ENCODE assay signal across 10 cellular contexts in the genomic region with DNA sequence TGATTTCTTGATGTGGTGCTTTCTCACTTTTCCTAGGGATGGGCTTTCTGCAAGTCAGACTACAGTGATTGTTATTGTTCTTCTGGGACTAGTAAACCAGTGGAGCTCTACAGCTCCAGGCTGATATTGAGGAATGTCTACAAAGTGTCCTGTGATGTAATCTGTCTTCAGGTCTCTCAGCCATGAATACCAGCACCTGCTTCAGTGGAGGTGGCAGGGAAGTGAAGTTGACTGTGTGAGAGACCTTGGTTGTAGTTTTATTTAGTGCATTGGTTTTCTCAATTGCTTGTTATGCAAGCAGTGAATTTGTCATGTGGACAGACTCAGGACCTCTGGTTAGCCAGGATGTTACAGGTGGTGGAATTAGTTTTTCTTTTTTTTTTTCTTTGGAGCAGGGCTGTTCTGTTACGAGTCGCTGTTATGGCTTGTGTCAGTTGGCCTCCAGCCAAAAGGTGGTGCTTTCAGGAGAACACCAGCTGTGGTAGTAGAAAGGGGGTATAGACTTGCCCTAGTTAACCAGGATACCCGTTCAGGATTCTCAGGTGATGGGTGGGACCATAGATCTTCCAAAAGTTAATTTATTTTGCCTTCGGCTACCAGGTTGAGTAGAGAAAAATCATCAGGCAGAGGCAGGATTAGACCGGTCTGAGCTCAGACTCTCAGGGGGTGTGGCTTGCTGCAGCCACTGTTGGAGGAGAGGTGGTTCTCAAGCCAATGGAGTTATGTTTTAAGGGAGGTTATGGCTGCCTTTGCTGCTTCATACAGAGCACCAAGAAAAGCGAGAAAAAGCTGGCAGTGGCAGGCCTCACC. TPM values are rescaled to one million over a fixed set of nuclear protein-coding genes. Genes with fewer than 3 reads are reported as not detected.
A peak's percentile ranks its signal among the peaks of the same experiment; 100 is the strongest.
DNase-seq lines count a peak whose midpoint lies in the region; ATAC-seq and TF ChIP-seq lines count a peak whose summit lies in the region.
"Had no signal": no experiment of that assay in that cellular context is flagged by ENCODE, and none has a peak within 500 bp of the region (broad histone marks: within the 10 kb centered on the region; RNA-seq: fewer than 3 reads in every experiment).

No MANE protein-coding gene starts in this region.

- in situ Hi-C loops in brain microvascular endothelial cell (cut with HindIII; ENCODE audit: low pct_ligation_motif_present, low sequenced_read_pairs) = no loop called here

- BruUV-seq in MCF 10A (replicated peaks; lab: Mats Ljungman, UMichigan) = no TSS peak

- H3K27ac Mint-ChIP-seq in MCF 10A (ENCODE audit: low read depth, unreplicated experiment) = peak overlapping the region; percentile 35
- peak overlapping the region; percentile 68 for H3K27ac Mint-ChIP-seq in progenitor cell of endocrine pancreas

- no peaks in the 10 kb centered on the region for H3K27me3 ChIP-seq in brain microvascular endothelial cell (replicated peaks)

- peaks cover 6% of the 10 kb centered on the region for H3K9me3 Mint-ChIP-seq in MCF 10A (ENCODE audit: unreplicated experiment)
- peaks cover 3% of the 10 kb centered on the region for H3K9me3 Mint-ChIP-seq in progenitor cell of endocrine pancreas (ENCODE audit: low read depth)

- CTCF ChIA-PET in MCF 10A (lab: Yijun Ruan, JAX) = interaction anchor here (0.5 to 1.4 kb wide), 7 partner anchors 8 to 461 kb away, joined by 3 to 7 read pairs (median 3); no protein-coding TSS in a partner anchor

- H3K4me3 Mint-ChIP-seq in MCF 10A (ENCODE audit: unreplicated experiment) (peak overlapping the region; percentile 53), progenitor cell of endocrine pancreas (ENCODE audit: low read depth) (no peak overlapping the region)

- H3K4me1 Mint-ChIP-seq in MCF 10A (ENCODE audit: insufficient read depth, unreplicated experiment) = peaks cover 12% of the 10 kb centered on the region
- H3K4me1 Mint-ChIP-seq in progenitor cell of endocrine pancreas (ENCODE audit: low read depth) = peaks cover 3% of the 10 kb centered on the region

- POLR2A ChIA-PET in MCF 10A (lab: Yijun Ruan, JAX) = interaction anchor here (0.6 to 3.5 kb wide), 9 partner anchors 13 to 335 kb away, joined by 3 to 52 read pairs (median 3); partner anchors contain the start of genes ZNF675 and ZNF91

- H3K4me3 ChIP-seq in brain microvascular endothelial cell (ENCODE audit: low read depth, low read length) = no peak overlapping the region
- H3K4me3 ChIP-seq: coronary artery had no signal

- no peak overlapping the region for H3K27ac ChIP-seq in brain microvascular endothelial cell
- H3K27ac ChIP-seq: coronary artery had no signal

- TF ChIP-seq CTCF in MCF 10A (IDR thresholded peaks at IDR 0.05; ENCODE audit: unreplicated experiment) = no peak
- no peak for TF ChIP-seq CTCF in progenitor cell of endocrine pancreas (IDR thresholded peaks at IDR 0.05; ENCODE audit: unreplicated experiment)
- no peak for TF ChIP-seq CTCF in brain microvascular endothelial cell (IDR thresholded peaks at IDR 0.05; ENCODE audit: low read depth, low read length, missing control alignments)

- ATAC-seq in GM21576 (IDR thresholded peaks at IDR 0.05; ENCODE audit: unreplicated experiment) = no peak

- intact Hi-C loops in MCF 10A (cut with micrococcal nuclease) = no loop called here

- H3K27me3 Mint-ChIP-seq in MCF 10A (ENCODE audit: insufficient read depth, unreplicated experiment) = no peaks in the 10 kb centered on the region
- H3K27me3 Mint-ChIP-seq in progenitor cell of endocrine pancreas = no peaks in the 10 kb centered on the region

- no peaks in the 10 kb centered on the region for H3K36me3 ChIP-seq in brain microvascular endothelial cell (replicated peaks)

- DNase-seq in DMS53 (lab: John Stamatoyannopoulos, UW) (peak; percentile 51), DMS53 treated with DMSO at 0.1 percent for 48 hours (lab: John Stamatoyannopoulos, UW; ENCODE audit: unreplicated experiment) (no peak), NCI-H2029 treated with DMSO at 0.1 percent for 48 hours (lab: John Stamatoyannopoulos, UW) (peak; percentile 35), MCF 10A (ENCODE audit: unreplicated experiment) (peak; percentile 32), progenitor cell of endocrine pancreas (ENCODE audit: low spot score, unreplicated experiment) (no peak), NOMO-1 (lab: John Stamatoyannopoulos, UW; ENCODE audit: unreplicated experiment in 2 of 2) (no peak), brain microvascular endothelial cell (no peak)
- DNase-seq: head of caudate nucleus had no signal

- H3K36me3 Mint-ChIP-seq in MCF 10A (ENCODE audit: insufficient read depth, unreplicated experiment) = no peaks in the 10 kb centered on the region
- no peaks in the 10 kb centered on the region for H3K36me3 Mint-ChIP-seq in progenitor cell of endocrine pancreas (ENCODE audit: insufficient read depth)

RNA-seq across cellular contexts. Expression of gene ZNF675, which starts 11.9 kb away (rescaled TPM):
- total RNA-seq in MCF 10A (2022) (7.9 and 8.8 TPM in 2 replicates), progenitor cell of endocrine pancreas (26.9 and 29.7 TPM in 2 replicates)

RNA-seq across cellular contexts. Expression of gene ZNF681, which starts 59.8 kb away (rescaled TPM):
- total RNA-seq in MCF 10A (2022) = not detected in 2 replicates
- total RNA-seq in progenitor cell of endocrine pancreas = 10.2 and 11.5 TPM in 2 replicates

Comparison
In these comparisons a context has a peak if more than half of its experiments do, and no peak if none do; other contexts are left out.
1. DNase-seq: peak in DMS53 (single experiment), NCI-H2029 treated with DMSO at 0.1 percent for 48 hours (single experiment) and MCF 10A (single experiment); none in DMS53 treated with DMSO at 0.1 percent for 48 hours (single experiment), progenitor cell of endocrine pancreas (single experiment), NOMO-1 (0 of 2) and brain microvascular endothelial cell (single experiment).
2. RNA of gene ZNF681, which starts 59.8 kb away (total RNA-seq): 10.2 to 11.5 TPM in progenitor cell of endocrine pancreas; not detected in MCF 10A; every median in the first group is over 10 times any median in the second.